12 cellular contexts compared by ENCODE assay signal in genomic region chr3:9183811-9184463, GRCh38.
DNase-seq lines count a peak whose midpoint lies in the region; ATAC-seq, FAIRE-seq and TF ChIP-seq lines count a peak whose summit lies in the region.
"Had no signal": no experiment of that assay in that cellular context is flagged by ENCODE, and none has a peak within 500 bp of the region (broad histone marks: within the 10 kb centered on the region; RNA-seq: fewer than 3 reads in every experiment).

No MANE protein-coding gene starts in this region.

- WGBS in HepG2 (ENCODE audit: low lambda C conversion rate) = 31% methylated on average over 10 of the region's 10 CpGs
- 68% methylated on average over 10 of the region's 10 CpGs for WGBS in right lobe of liver (ENCODE audit: insufficient coverage, low coverage, low lambda C conversion rate, missing lambda C conversion rate)
- WGBS in tibial nerve, 2 donors = 27 to 29% methylated on average over 10 of the region's 10 CpGs

- no peak overlapping the region for H3K27ac ChIP-seq in HepG2 (ENCODE audit: extremely low read length, insufficient read depth, low read length)
- H3K27ac ChIP-seq in right lobe of liver = no peak overlapping the region
- peak overlapping the region; percentile 33 for H3K27ac ChIP-seq in cingulate gyrus (ENCODE audit: low read depth, low read length)
- H3K27ac ChIP-seq in tibial nerve = peak overlapping the region in 2 of 4 donors; percentile 45 to 53
- H3K27ac ChIP-seq: upper lobe of right lung had no signal

- FAIRE-seq in HepG2 (lab: Jason Lieb, UNC) = no peak

- H3K36me3 ChIP-seq in HepG2 (replicated peaks in 1 of 2; ENCODE audit: control insufficient read depth in 1 of 2, insufficient read depth in 2 of 2, low read length in 2 of 2) (no peaks in the 10 kb centered on the region), right lobe of liver (no peaks in the 10 kb centered on the region), tibial nerve (no peaks in the 10 kb centered on the region)
- H3K36me3 ChIP-seq: upper lobe of right lung had no signal

- no peak for TF ChIP-seq CTCF in HepG2 (CRISPR knock-in tag; IDR thresholded peaks at IDR 0.05)
- no peak for TF ChIP-seq CTCF in right lobe of liver (IDR thresholded peaks at IDR 0.05)
- TF ChIP-seq CTCF in type B pancreatic cell (conservative IDR thresholded peaks at IDR 0.05) = no peak
- no peak for TF ChIP-seq CTCF in tibial nerve (IDR thresholded peaks at IDR 0.05)

- H3K4me1 Mint-ChIP-seq in type B pancreatic cell (ENCODE audit: unreplicated experiment) = peaks cover 66% of the 10 kb centered on the region

- no peaks in the 10 kb centered on the region for H3K79me2 ChIP-seq in HepG2 (ENCODE audit: insufficient read depth, low read length)

- H3K4me3 Mint-ChIP-seq in type B pancreatic cell = peak overlapping the region; percentile 77
- H3K4me3 Mint-ChIP-seq: T-helper 1 cell treated with Interleukin-12 subunit alpha and Interleukin-12 subunit beta and Interleukin-4 antibody, amounts not matched to agents 30 μg/mL and 1 μg/mL, for 36 hours had no signal

- no peak overlapping the region for H3K4me3 ChIP-seq in HepG2 (replicated peaks in 1 of 3; ENCODE audit: insufficient read depth in 1 of 3, low read depth in 2 of 3, low read length in 3 of 3)
- no peak overlapping the region for H3K4me3 ChIP-seq in right lobe of liver
- no peak overlapping the region for H3K4me3 ChIP-seq in tibial nerve
- H3K4me3 ChIP-seq: upper lobe of right lung had no signal

- POLR2A ChIA-PET in HepG2 (lab: Yijun Ruan, JAX) = no interaction called here

- peak overlapping the region; percentile 50 for H3K27ac Mint-ChIP-seq in type B pancreatic cell
- H3K27ac Mint-ChIP-seq: T-helper 1 cell treated with Interleukin-12 subunit alpha and Interleukin-12 subunit beta and Interleukin-4 antibody, amounts not matched to agents 30 μg/mL and 1 μg/mL, for 36 hours had no signal

- H2AFZ ChIP-seq in HepG2 (ENCODE audit: low read length) = no peak overlapping the region

- TF ChIP-seq RAD21 in HepG2 (CRISPR knock-in tag; IDR thresholded peaks at IDR 0.05) = no peak

- H3K9ac ChIP-seq in HepG2 (ENCODE audit: insufficient read depth, low read depth, low read length) = no peak overlapping the region

- H3K9me3 Mint-ChIP-seq in type B pancreatic cell = no peaks in the 10 kb centered on the region

- CTCF ChIA-PET in HepG2 (lab: Yijun Ruan, JAX; ENCODE audit: low intra/inter-chr PET ratio, low total read pairs) = no interaction called here

- no peaks in the 10 kb centered on the region for H3K4me1 ChIP-seq in HepG2 (ENCODE audit: insufficient read depth, low read length)
- H3K4me1 ChIP-seq in right lobe of liver = no peaks in the 10 kb centered on the region
- peaks cover 0 to 20% (median 0%) of the 10 kb centered on the region in 4 donors for H3K4me1 ChIP-seq in tibial nerve

- TF ChIP-seq POLR2A in HepG2 (IDR thresholded peaks at IDR 0.05; ENCODE audit: insufficient read depth in 1 of 2, low read depth in 2 of 2, low read length in 2 of 2) = no peak
- no peak for TF ChIP-seq POLR2A in right lobe of liver (IDR thresholded peaks at IDR 0.05)
- no peak for TF ChIP-seq POLR2A in tibial nerve (IDR thresholded peaks at IDR 0.05)

- no peak for TF ChIP-seq EP300 in HepG2 (IDR thresholded peaks at IDR 0.05; ENCODE audit: low read depth in 2 of 2, low read length in 2 of 2)
- TF ChIP-seq EP300 in HepG2 (CRISPR knock-in tag; IDR thresholded peaks at IDR 0.05; ENCODE audit: borderline replicate concordance) = no peak
- no peak for TF ChIP-seq EP300 in tibial nerve (IDR thresholded peaks at IDR 0.05)

- DNase-seq in HepG2 (ENCODE audit: low spot score) = no peak
- DNase-seq in right lobe of liver = no peak
- peak; percentile 85 for DNase-seq in mesenteric fat pad (ENCODE audit: low spot score)
- DNase-seq in type B pancreatic cell (ENCODE audit: extremely low spot score, unreplicated experiment) = no peak
- DNase-seq in tibial nerve (ENCODE audit: low spot score in 2 of 2) = no peak
- DNase-seq in ACHN = no peak
- no peak for DNase-seq in activated CD4-positive, alpha-beta T cell treated with anti-CD3 and anti-CD28 coated beads for 48 hours
- DNase-seq: activated naive CD4-positive, alpha-beta T cell treated with anti-CD3 and anti-CD28 coated beads, Interleukin-2, amount 50 U/mL, for 16 hours; mesenchymal stem cell; upper lobe of right lung had no signal

- intact Hi-C loops in HepG2 (cut with micrococcal nuclease; ENCODE audit: unreplicated experiment) = no loop called here
- intact Hi-C loops in right lobe of liver (cut with DNase I) = no loop called here

- BruUV-seq in HepG2 (replicated peaks; lab: Mats Ljungman, UMichigan) = no TSS peak

- H3K36me3 Mint-ChIP-seq in type B pancreatic cell = peaks cover 8% of the 10 kb centered on the region

- no peak overlapping the region for H3K4me2 ChIP-seq in HepG2 (ENCODE audit: low read depth, low read length)

- in situ Hi-C loops in HepG2 (cut with HindIII; ENCODE audit: extremely low pct_ligation_motif_present, low pct_unique_long_range_greater_than_20kb) = no loop called here
- in situ Hi-C loops in ACHN (cut with HindIII; ENCODE audit: low pct_ligation_motif_present, low pct_unique_long_range_greater_than_20kb, low sequenced_read_pairs) = no loop called here

- H4K20me1 ChIP-seq in HepG2 (ENCODE audit: insufficient read depth, low read length) = no peaks in the 10 kb centered on the region

- peaks cover 0 to 7% of the 10 kb centered on the region in 2 experiments; a peak in 1 of 5 replicates for H3K27me3 ChIP-seq in HepG2 (ENCODE audit: control insufficient read depth in 1 of 2, insufficient read depth in 2 of 2, low read length in 2 of 2)
- no peaks in the 10 kb centered on the region for H3K27me3 ChIP-seq in right lobe of liver
- no peaks in the 10 kb centered on the region for H3K27me3 ChIP-seq in tibial nerve
- H3K27me3 ChIP-seq: upper lobe of right lung had no signal

- no peak for ATAC-seq in HepG2
- ATAC-seq in right lobe of liver = no peak
- ATAC-seq: upper lobe of right lung had no signal

- no peaks in the 10 kb centered on the region for H3K27me3 Mint-ChIP-seq in type B pancreatic cell

- H3K9me3 ChIP-seq in HepG2 (ENCODE audit: low read length) (no peaks in the 10 kb centered on the region), right lobe of liver (no peaks in the 10 kb centered on the region), tibial nerve (no peaks in the 10 kb centered on the region)
- H3K9me3 ChIP-seq: upper lobe of right lung had no signal

TF ChIP-seq in HepG2, 621 proteins besides CTCF, POLR2A, EP300 and RAD21:
- TF ChIP-seq YY1 (IDR thresholded peaks at IDR 0.05; ENCODE audit: insufficient read depth, insufficient replicate concordance, low read depth, low read length) (no peak), RBAK (CRISPR knock-in tag; IDR thresholded peaks at IDR 0.05) (no peak), RFX5 (IDR thresholded peaks at IDR 0.05; ENCODE audit: low read depth, low read length) (peak; percentile 75; the same call in 1 of the 2 replicates), ZFYVE20 (CRISPR knock-in tag; IDR thresholded peaks at IDR 0.05; ENCODE audit: borderline replicate concordance, low read depth) (no peak), ZNF674 (CRISPR knock-in tag; IDR thresholded peaks at IDR 0.05; ENCODE audit: low read depth) (no peak)
